In the genomic region with DNA sequence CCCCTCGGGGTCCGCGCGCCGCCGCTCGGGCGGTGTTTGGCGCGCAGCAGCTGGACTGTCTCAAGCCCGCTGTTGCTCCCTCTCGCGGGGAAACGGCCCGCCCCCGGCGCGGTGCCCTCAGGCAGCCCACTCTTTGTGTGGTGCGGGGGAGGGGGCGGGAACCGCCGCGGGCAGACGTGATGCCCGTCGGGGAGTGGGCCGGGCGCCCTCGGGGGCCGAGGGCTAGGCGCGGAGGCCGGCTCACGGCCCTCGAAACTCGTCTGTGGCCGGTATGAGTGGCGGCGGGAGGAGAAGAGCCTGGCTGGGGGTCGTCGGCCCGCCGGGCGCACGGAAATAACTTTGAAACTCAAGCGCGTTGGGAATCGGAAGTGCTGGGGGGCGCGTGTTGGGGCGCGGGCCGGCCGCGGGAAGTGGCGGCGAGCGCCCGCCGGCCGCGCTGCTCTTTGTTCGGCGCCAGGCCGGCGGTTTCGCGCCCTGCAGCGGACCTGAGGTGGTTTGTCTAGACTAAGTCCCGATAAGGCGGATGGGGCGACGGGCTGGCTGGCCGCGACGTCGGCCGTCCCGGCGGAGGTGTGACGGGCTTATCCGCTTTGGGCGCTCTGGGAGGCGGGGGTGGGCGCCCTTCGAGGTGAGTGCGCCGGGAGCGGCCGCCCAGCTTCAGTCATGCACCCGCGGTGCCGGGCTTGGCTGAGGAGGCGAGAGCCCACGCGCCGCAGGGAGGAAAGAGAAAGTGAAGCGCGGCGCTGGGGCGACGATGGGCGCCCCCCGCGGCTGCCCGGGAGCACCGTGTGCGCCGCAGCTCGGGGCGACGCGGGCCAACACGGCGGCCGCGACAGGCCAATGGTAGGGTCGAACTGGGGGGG, we compare ENCODE assay signal across 8 cellular contexts. TPM values are rescaled to one million over a fixed set of nuclear protein-coding genes. Genes with fewer than 3 reads are reported as not detected.
DNase-seq lines count a peak whose midpoint lies in the region; ATAC-seq and TF ChIP-seq lines count a peak whose summit lies in the region.

No MANE protein-coding gene starts in this region.

- DNase-seq in HCT116 (ENCODE audit: low read depth, low spot score), result no peak
- DNase-seq in activated CD4-positive, alpha-beta T cell treated with anti-CD3 and anti-CD28 coated beads for 36 hours, result peak; percentile 69
- peak; percentile 53 for DNase-seq in stimulated activated naive CD8-positive, alpha-beta T cell treated with anti-CD3 and anti-CD28 coated beads, Interleukin-15, Interleukin-2, amounts not matched to agents 100 U/mL and 50 U/mL, for 24 hours
- no peak for DNase-seq in NCI-H2171 (lab: John Stamatoyannopoulos, UW)
- DNase-seq in cerebellar cortex (ENCODE audit: low spot score), result no peak

- H3K27ac ChIP-seq in 22Rv1, result peak overlapping the region; percentile 99
- peak overlapping the region; percentile 99 for H3K27ac ChIP-seq in HCT116 (ENCODE audit: low read depth, low read length)

- TF ChIP-seq RAD21 in HCT116 (IDR thresholded peaks at IDR 0.05; ENCODE audit: low read depth), result no peak

- ATAC-seq in HCT116, result no peak
- ATAC-seq in activated CD4-positive, alpha-beta T cell treated with anti-CD3 and anti-CD28 coated beads for 36 hours, result no peak
- ATAC-seq in stimulated activated naive CD8-positive, alpha-beta T cell treated with anti-CD3 and anti-CD28 coated beads, Interleukin-15, Interleukin-2, amounts not matched to agents 100 U/mL and 50 U/mL, for 24 hours, result no peak

- H3K4me2 ChIP-seq in HCT116 (ENCODE audit: low read length), result peak overlapping the region; percentile 93

- RAD21 ChIA-PET in HCT116 (lab: Charles Lee; ENCODE audit: low non-redundant PET in 1 of 2, low total read pairs in 2 of 2, uncharacterized antibody in 2 of 2, unreplicated experiment in 2 of 2), result interaction anchor here in 1 of 2 experiments (0.6 kb wide), 1 partner anchor 50 kb away, joined by 6 read pairs; no protein-coding TSS in a partner anchor

- peaks cover 58% of the 10 kb centered on the region for H3K79me2 ChIP-seq in HCT116 (ENCODE audit: insufficient read depth, low read length)

- no peak for TF ChIP-seq POLR2A in HCT116 (IDR thresholded peaks at IDR 0.05; ENCODE audit: borderline replicate concordance, extremely low read depth, insufficient read depth, insufficient read length)

- H3K36me3 Mint-ChIP-seq in activated CD4-positive, alpha-beta T cell treated with anti-CD3 and anti-CD28 coated beads for 36 hours (ENCODE audit: low read depth), result peaks cover 42% of the 10 kb centered on the region
- H3K36me3 Mint-ChIP-seq in dendritic cell treated with granulocyte-macrophage colony-stimulating factor and Interleukin-4, amounts not matched to agents 40 ng/mL and 50 ng/mL, for 4 days (ENCODE audit: low read depth), result peaks cover 66% of the 10 kb centered on the region

- no peaks in the 10 kb centered on the region for H3K27me3 ChIP-seq in HCT116 (ENCODE audit: insufficient read depth, low read length)
- no peaks in the 10 kb centered on the region for H3K27me3 ChIP-seq in mononuclear cell (ENCODE audit: insufficient read depth, low read length)

- POLR2A ChIA-PET in HCT116 (lab: Charles Lee), result interaction anchor here (1.0 to 5.5 kb wide), 13 partner anchors 7 to 245 kb away, joined by 3 to 34 read pairs (median 7); a partner anchor contains a TSS
- POLR2A ChIA-PET in activated CD4-positive, alpha-beta T cell treated with anti-CD3 and anti-CD28 coated beads for 36 hours (lab: Charles Lee), result interaction anchor here (0.6 to 4.4 kb wide), 11 partner anchors 31 to 246 kb away, joined by 3 to 104 read pairs (median 4); a partner anchor contains a TSS

- intact Hi-C loops in HCT116 (cut with micrococcal nuclease), result loop anchor here (5.0 kb wide), 1 partner anchor 247 kb away; a partner anchor contains a TSS
- intact Hi-C loops in activated CD4-positive, alpha-beta T cell treated with anti-CD3 and anti-CD28 coated beads for 36 hours (cut with DNase I, micrococcal nuclease), result loop anchor here (1.0 to 5.0 kb wide), 5 partner anchors 97 to 1543 kb away; a partner anchor contains a TSS
- intact Hi-C loops in dendritic cell treated with granulocyte-macrophage colony-stimulating factor and Interleukin-4, amounts not matched to agents 40 ng/mL and 50 ng/mL, for 4 days (cut with micrococcal nuclease), result no loop called here

- H3K27me3 Mint-ChIP-seq in activated CD4-positive, alpha-beta T cell treated with anti-CD3 and anti-CD28 coated beads for 36 hours, result peaks cover 2% of the 10 kb centered on the region
- no peaks in the 10 kb centered on the region for H3K27me3 Mint-ChIP-seq in dendritic cell treated with granulocyte-macrophage colony-stimulating factor and Interleukin-4, amounts not matched to agents 40 ng/mL and 50 ng/mL, for 4 days

- H2AFZ ChIP-seq in HCT116 (ENCODE audit: low read depth, low read length, poor library complexity, severe bottlenecking), result no peak overlapping the region

- peak overlapping the region; percentile 99 for H3K27ac Mint-ChIP-seq in activated CD4-positive, alpha-beta T cell treated with anti-CD3 and anti-CD28 coated beads for 36 hours
- H3K27ac Mint-ChIP-seq in dendritic cell treated with granulocyte-macrophage colony-stimulating factor and Interleukin-4, amounts not matched to agents 40 ng/mL and 50 ng/mL, for 4 days, result peak overlapping the region; percentile 98

- no TSS peak for BruUV-seq in HCT116 (replicated peaks; lab: Mats Ljungman, UMichigan)

- no peaks in the 10 kb centered on the region for H3K9me3 Mint-ChIP-seq in activated CD4-positive, alpha-beta T cell treated with anti-CD3 and anti-CD28 coated beads for 36 hours (ENCODE audit: low read depth)
- H3K9me3 Mint-ChIP-seq in dendritic cell treated with granulocyte-macrophage colony-stimulating factor and Interleukin-4, amounts not matched to agents 40 ng/mL and 50 ng/mL, for 4 days, result no peaks in the 10 kb centered on the region

- H3K9me2 ChIP-seq in HCT116 (ENCODE audit: insufficient read depth), result no peaks in the 10 kb centered on the region

- H3K4me1 Mint-ChIP-seq in activated CD4-positive, alpha-beta T cell treated with anti-CD3 and anti-CD28 coated beads for 36 hours, result peaks cover 32% of the 10 kb centered on the region
- peaks cover 34% of the 10 kb centered on the region for H3K4me1 Mint-ChIP-seq in dendritic cell treated with granulocyte-macrophage colony-stimulating factor and Interleukin-4, amounts not matched to agents 40 ng/mL and 50 ng/mL, for 4 days (ENCODE audit: low read depth)

- H3K9me3 ChIP-seq in HCT116 (ENCODE audit: control insufficient read depth in 1 of 2, insufficient read depth in 1 of 2, low read depth in 1 of 2, low read length in 2 of 2), result no peaks in the 10 kb centered on the region
- H3K9me3 ChIP-seq in mononuclear cell (ENCODE audit: low read depth, low read length), result no peaks in the 10 kb centered on the region

- peak overlapping the region; percentile 94 for H3K9ac ChIP-seq in HCT116 (ENCODE audit: low read length)

- H3K36me3 ChIP-seq in HCT116 (ENCODE audit: control insufficient read depth in 1 of 2, insufficient read depth in 2 of 2, low read length in 2 of 2), result peaks cover 19 to 38% of the 10 kb centered on the region in 2 experiments

- H3K4me3 Mint-ChIP-seq in activated CD4-positive, alpha-beta T cell treated with anti-CD3 and anti-CD28 coated beads for 36 hours, result peak overlapping the region; percentile 93
- peak overlapping the region; percentile 84 for H3K4me3 Mint-ChIP-seq in dendritic cell treated with granulocyte-macrophage colony-stimulating factor and Interleukin-4, amounts not matched to agents 40 ng/mL and 50 ng/mL, for 4 days

- peaks cover 31% of the 10 kb centered on the region; the same call in 1 of the 2 replicates for H4K20me1 ChIP-seq in HCT116 (ENCODE audit: insufficient read depth)

- H3K4me1 ChIP-seq in HCT116 (ENCODE audit: control insufficient read depth in 1 of 2, insufficient read depth in 2 of 2, low read length in 2 of 2), result peaks cover 20 to 53% of the 10 kb centered on the region in 2 experiments
- peaks cover 55% of the 10 kb centered on the region for H3K4me1 ChIP-seq in mononuclear cell (ENCODE audit: insufficient read depth, low read length)

- TF ChIP-seq CTCF in 22Rv1 (IDR thresholded peaks at IDR 0.05) (no peak), HCT116 (IDR thresholded peaks at IDR 0.05 in 2 of 3, conservative IDR thresholded peaks at IDR 0.05 in 1 of 3; ENCODE audit: borderline replicate concordance in 1 of 3, insufficient read depth in 1 of 3, low read depth in 2 of 3, low read length in 2 of 3) (no peak)

- CTCF ChIA-PET in HCT116 (lab: Charles Lee), result interaction anchor here (1.7 to 2.5 kb wide), 3 partner anchors 32 to 66 kb away, joined by 4 to 29 read pairs (median 12); no protein-coding TSS in a partner anchor
- CTCF ChIA-PET in activated CD4-positive, alpha-beta T cell treated with anti-CD3 and anti-CD28 coated beads for 36 hours (lab: Charles Lee), result interaction anchor here (0.5 to 3.3 kb wide), 8 partner anchors 26 to 245 kb away, joined by 3 to 28 read pairs (median 6); a partner anchor contains a TSS

- H3K4me3 ChIP-seq in HCT116 (replicated peaks in 1 of 2; ENCODE audit: low read depth in 1 of 2, low read length in 2 of 2) (peak overlapping the region; percentile 69 to 94), mononuclear cell (ENCODE audit: low read length) (peak overlapping the region; percentile 99)

TF ChIP-seq in HCT116, 20 proteins besides CTCF, POLR2A, EP300 and RAD21:
- no peak for TF ChIP-seq CEBPB (IDR thresholded peaks at IDR 0.05; ENCODE audit: low read depth)
- no peak for TF ChIP-seq SIN3A (IDR thresholded peaks at IDR 0.05; ENCODE audit: low read depth)
- TF ChIP-seq, protein P1, sequence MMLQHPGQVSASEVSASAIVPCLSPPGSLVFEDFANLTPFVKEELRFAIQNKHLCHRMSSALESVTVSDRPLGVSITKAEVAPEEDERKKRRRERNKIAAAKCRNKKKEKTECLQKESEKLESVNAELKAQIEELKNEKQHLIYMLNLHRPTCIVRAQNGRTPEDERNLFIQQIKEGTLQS (IDR thresholded peaks at IDR 0.05), result no peak
- no peak for TF ChIP-seq SRF (IDR thresholded peaks at IDR 0.05; ENCODE audit: low read depth)
- peak; percentile 7; the same call in 1 of the 2 replicates for TF ChIP-seq ZFX (IDR thresholded peaks at IDR 0.05)
- TF ChIP-seq POLR2AphosphoS5 (IDR thresholded peaks at IDR 0.05; ENCODE audit: low read depth, low read length), result peak; percentile 17
- TF ChIP-seq ELF1 (IDR thresholded peaks at IDR 0.05; ENCODE audit: borderline replicate concordance, low read depth), result no peak

RNA-seq across cellular contexts. Expression of a gene that starts 0.7 kb away (rescaled TPM):
- total RNA-seq in HCT116 (2021; ENCODE audit: unreplicated experiment) (2,752 TPM), mononuclear cell (1,408 TPM)
- polyA plus RNA-seq in HCT116 (2012), result 2,841 and 3,306 TPM in 2 replicates
- 1,000 to 10,000 TPM; 2,106 to 2,969 TPM for total RNA-seq in activated CD4-positive, alpha-beta T cell treated with anti-CD3 and anti-CD28 coated beads for 36 hours

Comparison
In these comparisons a context has a peak if more than half of its experiments do, and no peak if none do; other contexts are left out.
1. DNase-seq: peak in activated CD4-positive, alpha-beta T cell treated with anti-CD3 and anti-CD28 coated beads for 36 hours (single experiment) and stimulated activated naive CD8-positive, alpha-beta T cell treated with anti-CD3 and anti-CD28 coated beads, Interleukin-15, Interleukin-2, amounts not matched to agents 100 U/mL and 50 U/mL, for 24 hours (single experiment); none in HCT116 (single experiment), NCI-H2171 (single experiment) and cerebellar cortex (single experiment).